31 cellular contexts compared by ENCODE assay signal in genomic region chr1:66134004-66134403, GRCh38.
"Had no signal": no experiment of that assay in that cellular context is flagged by ENCODE, and none has a peak within 500 bp of the region (broad histone marks: within the 10 kb centered on the region; RNA-seq: fewer than 3 reads in every experiment).

No MANE protein-coding gene starts in this region.

- H3K27ac ChIP-seq: ascending aorta, breast epithelium, cardiac muscle cell, epithelial cell of prostate, esophagus squamous epithelium, heart left ventricle, WERI-Rb-1 had no signal

- ATAC-seq: activated CD4-positive, CD25-positive, alpha-beta regulatory T cell treated with anti-CD3 and anti-CD28 coated beads, Interleukin-2, amount 50 U/mL, for 24 hours; activated CD8-positive, alpha-beta T cell treated with anti-CD3 and anti-CD28 coated beads for 36 hours; activated T-cell treated with anti-CD3 and anti-CD28 coated beads, Interleukin-2, amount 50 U/mL, for 4 hours; heart left ventricle; T-helper 17 cell had no signal

- DNase-seq: activated B cell treated with CpG ODN at 0.5 μM for 24 hours; activated CD4-positive, alpha-beta T cell treated with anti-CD3 and anti-CD28 coated beads for 48 hours; activated CD4-positive, alpha-beta T cell treated with anti-CD3 and anti-CD28 coated beads, Interleukin-2, amount 50 U/mL, for 1 hour; activated CD4-positive, alpha-beta T cell treated with anti-CD3 and anti-CD28 coated beads, Interleukin-2, amount 50 U/mL, for 48 hours; activated CD8-positive, alpha-beta memory T cell treated with anti-CD3 and anti-CD28 coated beads for 24 hours; activated CD8-positive, alpha-beta T cell treated with anti-CD3 and anti-CD28 coated beads for 36 hours; activated effector memory CD4-positive, alpha-beta T cell treated with Interleukin-2 at 50 U/mL for 16 hours; activated gamma-delta T cell treated with Interleukin-2 at 50 U/mL for 16 hours; activated naive CD4-positive, alpha-beta T cell treated with anti-CD3 and anti-CD28 coated beads, Interleukin-2, amount 50 U/mL, for 16 hours; activated naive CD4-positive, alpha-beta T cell treated with Interleukin-2 at 50 U/mL for 16 hours; activated T-cell treated with anti-CD3 and anti-CD28 coated beads, Interleukin-2, amount 50 U/mL, for 4 hours; amniotic stem cell; cortex of kidney; dermis blood vessel endothelial cell; effector CD8-positive, alpha-beta T cell; esophagus squamous epithelium; foreskin melanocyte; glutamatergic neuron; heart left ventricle; T-helper 1 cell; T-helper 17 cell; T1000; WERI-Rb-1 had no signal

- H3K9me3 ChIP-seq: ascending aorta, breast epithelium, esophagus squamous epithelium, heart left ventricle had no signal

- H3K4me1 ChIP-seq: ascending aorta, breast epithelium, esophagus squamous epithelium, heart left ventricle had no signal

- H3K36me3 ChIP-seq: ascending aorta, breast epithelium, cardiac muscle cell, esophagus squamous epithelium, heart left ventricle, WERI-Rb-1 had no signal

- H3K27me3 ChIP-seq: ascending aorta, breast epithelium, cardiac muscle cell, esophagus squamous epithelium, heart left ventricle had no signal

- H3K4me3 ChIP-seq: ascending aorta, breast epithelium, cardiac muscle cell, esophagus squamous epithelium, heart left ventricle had no signal

- FAIRE-seq: colon, endometrium, endothelial cell of umbilical vein had no signal
